In the genomic region with DNA sequence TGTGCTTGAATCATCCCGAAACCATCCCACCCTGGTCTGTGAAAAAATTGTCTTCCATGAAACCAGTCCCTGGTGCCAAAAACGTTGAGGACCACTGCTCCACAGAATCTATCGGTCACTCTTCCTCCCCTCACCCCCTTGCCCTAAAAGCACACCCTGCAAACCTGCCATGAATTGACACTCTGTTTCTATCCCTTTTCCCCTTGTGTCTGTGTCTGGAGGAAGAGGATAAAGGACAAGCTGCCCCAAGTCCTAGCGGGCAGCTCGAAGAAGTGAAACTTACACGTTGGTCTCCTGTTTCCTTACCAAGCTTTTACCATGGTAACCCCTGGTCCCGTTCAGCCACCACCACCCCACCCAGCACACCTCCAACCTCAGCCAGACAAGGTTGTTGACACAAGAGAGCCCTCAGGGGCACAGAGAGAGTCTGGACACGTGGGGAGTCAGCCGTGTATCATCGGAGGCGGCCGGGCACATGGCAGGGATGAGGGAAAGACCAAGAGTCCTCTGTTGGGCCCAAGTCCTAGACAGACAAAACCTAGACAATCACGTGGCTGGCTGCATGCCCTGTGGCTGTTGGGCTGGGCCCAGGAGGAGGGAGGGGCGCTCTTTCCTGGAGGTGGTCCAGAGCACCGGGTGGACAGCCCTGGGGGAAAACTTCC, we compare ENCODE assay signal across 8 cellular contexts. TPM values are rescaled to one million over a fixed set of nuclear protein-coding genes. Genes with fewer than 3 reads are reported as not detected.
A peak's percentile ranks its signal among the peaks of the same experiment; 100 is the strongest.
DNase-seq lines count a peak whose midpoint lies in the region; ATAC-seq and TF ChIP-seq lines count a peak whose summit lies in the region.

No MANE protein-coding gene starts in this region.

- no peak for TF ChIP-seq CTCF in GM23338 (conservative IDR thresholded peaks at IDR 0.05; ENCODE audit: low read depth in 2 of 2)
- no peak for TF ChIP-seq CTCF in OCI-LY1 (IDR thresholded peaks at IDR 0.05; ENCODE audit: low read length)

- H3K27me3 ChIP-seq in GM23338 (ENCODE audit: insufficient read depth) = no peaks in the 10 kb centered on the region
- peaks cover 7% of the 10 kb centered on the region for H3K27me3 ChIP-seq in OCI-LY1 (ENCODE audit: insufficient read depth, low read length)

- H3K9me3 ChIP-seq in OCI-LY1 (ENCODE audit: low read length) = no peaks in the 10 kb centered on the region

- H3K4me1 Mint-ChIP-seq in GM23338 = peaks cover 32% of the 10 kb centered on the region
- peaks cover 48 to 54% of the 10 kb centered on the region in 2 donors for H3K4me1 Mint-ChIP-seq in natural killer cell treated with Interleukin-12 subunit alpha and Interleukin-12 subunit beta and Interleukin-15 and Interleukin-18, amount 100 ng/mL, for 72 hours (ENCODE audit: low read depth in 2 of 2)

- H3K4me3 Mint-ChIP-seq in GM23338 = no peak overlapping the region
- H3K4me3 Mint-ChIP-seq in natural killer cell treated with Interleukin-12 subunit alpha and Interleukin-12 subunit beta and Interleukin-15 and Interleukin-18, amount 100 ng/mL, for 72 hours = peak overlapping the region; percentile 54

- H3K4me2 ChIP-seq in GM23338 (peak overlapping the region; percentile 65), OCI-LY1 (ENCODE audit: low read length) (peak overlapping the region; percentile 54)

- peaks cover 8% of the 10 kb centered on the region for H3K9me3 Mint-ChIP-seq in GM23338
- no peaks in the 10 kb centered on the region for H3K9me3 Mint-ChIP-seq in natural killer cell treated with Interleukin-12 subunit alpha and Interleukin-12 subunit beta and Interleukin-15 and Interleukin-18, amount 100 ng/mL, for 72 hours

- ATAC-seq in GM23338 (no peak; the same call in 2 of the 3 replicates), esophagus mucosa (peak; percentile 68)
- peak; percentile 30 to 58 for ATAC-seq in natural killer cell treated with Interleukin-12 subunit alpha and Interleukin-12 subunit beta and Interleukin-15 and Interleukin-18, amount 100 ng/mL, for 72 hours

- H3K27me3 Mint-ChIP-seq in GM23338 (ENCODE audit: insufficient read depth, low read depth, poor library complexity) = peaks cover 25% of the 10 kb centered on the region
- H3K27me3 Mint-ChIP-seq in natural killer cell treated with Interleukin-12 subunit alpha and Interleukin-12 subunit beta and Interleukin-15 and Interleukin-18, amount 100 ng/mL, for 72 hours = peaks cover 18 to 29% of the 10 kb centered on the region in 2 donors

- H3K9ac ChIP-seq in OCI-LY1 (ENCODE audit: low read length) = no peak overlapping the region; the same call in 1 of the 2 replicates

- no peak overlapping the region for H3K27ac Mint-ChIP-seq in GM23338
- H3K27ac Mint-ChIP-seq in natural killer cell treated with Interleukin-12 subunit alpha and Interleukin-12 subunit beta and Interleukin-15 and Interleukin-18, amount 100 ng/mL, for 72 hours = no peak overlapping the region

- H3K79me2 ChIP-seq in GM23338 (replicated peaks; ENCODE audit: insufficient read depth) (no peaks in the 10 kb centered on the region), OCI-LY1 (ENCODE audit: insufficient read depth, low read length) (no peaks in the 10 kb centered on the region)

- peak overlapping the region; percentile 37; the same call in 1 of the 2 replicates for H3K4me3 ChIP-seq in GM23338
- peak overlapping the region; percentile 36 for H3K4me3 ChIP-seq in OCI-LY1 (ENCODE audit: low read depth, low read length, poor library complexity, severe bottlenecking)

- no peaks in the 10 kb centered on the region for H3K36me3 ChIP-seq in GM23338 (ENCODE audit: insufficient read depth)
- no peaks in the 10 kb centered on the region for H3K36me3 ChIP-seq in OCI-LY1 (ENCODE audit: insufficient read depth, low read length)

- H4K20me1 ChIP-seq in GM23338 (replicated peaks; ENCODE audit: insufficient read depth) (no peaks in the 10 kb centered on the region), OCI-LY1 (ENCODE audit: insufficient read depth, low read length) (no peaks in the 10 kb centered on the region)

- H3K36me3 Mint-ChIP-seq in GM23338 (ENCODE audit: low read depth) = peaks cover 10% of the 10 kb centered on the region; the same call in 1 of the 3 replicates
- H3K36me3 Mint-ChIP-seq in natural killer cell treated with Interleukin-12 subunit alpha and Interleukin-12 subunit beta and Interleukin-15 and Interleukin-18, amount 100 ng/mL, for 72 hours = no peaks in the 10 kb centered on the region

- H2AFZ ChIP-seq in GM23338 = peak overlapping the region; percentile 93
- no peak overlapping the region for H2AFZ ChIP-seq in OCI-LY1 (ENCODE audit: low read length)

- no peak overlapping the region for H3K27ac ChIP-seq in GM23338 (ENCODE audit: low read depth)
- no peak overlapping the region for H3K27ac ChIP-seq in OCI-LY1 (ENCODE audit: low read depth, low read length, poor library complexity, severe bottlenecking)

- H3F3A ChIP-seq in GM23338 (replicated peaks; ENCODE audit: low read depth) = 0 out of 2 replicates have a peak, but pooled peaks cover 6% of the 10 kb centered on the region
- H3F3A ChIP-seq in OCI-LY1 (ENCODE audit: insufficient read depth, low read length) = no peaks in the 10 kb centered on the region

- H3K4me1 ChIP-seq in GM23338 (ENCODE audit: insufficient read depth) (peaks cover 38% of the 10 kb centered on the region; the same call in 1 of the 2 replicates), OCI-LY1 (ENCODE audit: insufficient read depth, low read length, severe bottlenecking) (peaks cover 14% of the 10 kb centered on the region)

- DNase-seq in CD1c-positive myeloid dendritic cell (ENCODE audit: extremely low spot score) = peak; percentile 70
- DNase-seq in GM23338 (ENCODE audit: low spot score) = no peak
- DNase-seq in natural killer cell treated with Interleukin-12 subunit alpha and Interleukin-12 subunit beta and Interleukin-15 and Interleukin-18, amount 100 ng/mL, for 72 hours (ENCODE audit: low spot score) = no peak
- DNase-seq in NCI-H1930 (lab: John Stamatoyannopoulos, UW) = no peak
- DNase-seq in NCI-H187 treated with DMSO at 0.1 percent for 48 hours (lab: John Stamatoyannopoulos, UW) = no peak
- DNase-seq in stimulated activated CD4-positive, alpha-beta T cell treated with anti-CD3 and anti-CD28 coated beads, Interleukin-4, amount 100 ng/mL, for 4 hours = no peak

- H3K9me2 ChIP-seq in GM23338 (ENCODE audit: insufficient read depth) (no peaks in the 10 kb centered on the region), OCI-LY1 (ENCODE audit: low read depth, low read length) (no peaks in the 10 kb centered on the region)

TF ChIP-seq in GM23338, 12 proteins besides CTCF, POLR2A, EP300 and RAD21:
- no peak for TF ChIP-seq CREB1 (CRISPR knock-in tag; IDR thresholded peaks at IDR 0.05; ENCODE audit: low read depth)

RNA-seq across cellular contexts. Expression of a gene that starts 0.8 kb away (rescaled TPM):
- total RNA-seq in GM23338 (2014; rRNA removed; shearing (Covaris generic)) = 0.97 and 2.0 TPM in 2 replicates
- 0.63 and 1.2 TPM in 2 replicates for polyA plus RNA-seq in GM23338 (2016; fragmentation: Nextera tagmentation; extraction: Ambion mirVana)
- total RNA-seq in esophagus mucosa = 5.3 TPM
- not detected for total RNA-seq in natural killer cell treated with Interleukin-12 subunit alpha and Interleukin-12 subunit beta and Interleukin-15 and Interleukin-18, amount 100 ng/mL, for 72 hours

RNA-seq across cellular contexts. Expression of a gene that starts 28.2 kb away (rescaled TPM):
- 60.6 and 62.9 TPM in 2 replicates for total RNA-seq in GM23338 (2014; rRNA removed; shearing (Covaris generic))
- polyA plus RNA-seq in GM23338 (2016; fragmentation: Nextera tagmentation; extraction: Ambion mirVana) = 11.5 and 12.2 TPM in 2 replicates
- 60.4 TPM for total RNA-seq in esophagus mucosa
- total RNA-seq in natural killer cell treated with Interleukin-12 subunit alpha and Interleukin-12 subunit beta and Interleukin-15 and Interleukin-18, amount 100 ng/mL, for 72 hours = 10 to 100 TPM; 30.9 to 39.4 TPM

RNA-seq across cellular contexts. Expression of a gene that starts 39.2 kb away (rescaled TPM):
- total RNA-seq in GM23338 (2014; rRNA removed; shearing (Covaris generic)) = 3.3 and 4.4 TPM in 2 replicates
- polyA plus RNA-seq in GM23338 (2016; fragmentation: Nextera tagmentation; extraction: Ambion mirVana) = 2.6 and 3.0 TPM in 2 replicates
- total RNA-seq in esophagus mucosa = not detected
- total RNA-seq in natural killer cell treated with Interleukin-12 subunit alpha and Interleukin-12 subunit beta and Interleukin-15 and Interleukin-18, amount 100 ng/mL, for 72 hours = under 1 TPM in 1 of 2 donors, not detected in 1; 0.31 TPM

RNA-seq across cellular contexts. Expression of a gene that starts 40.8 kb away (rescaled TPM):
- 12.9 and 15.7 TPM in 2 replicates for total RNA-seq in GM23338 (2014; rRNA removed; shearing (Covaris generic))
- 8.7 and 10.0 TPM in 2 replicates for polyA plus RNA-seq in GM23338 (2016; fragmentation: Nextera tagmentation; extraction: Ambion mirVana)
- 14.3 TPM for total RNA-seq in esophagus mucosa
- total RNA-seq in natural killer cell treated with Interleukin-12 subunit alpha and Interleukin-12 subunit beta and Interleukin-15 and Interleukin-18, amount 100 ng/mL, for 72 hours = 10 to 100 TPM; 54.8 to 73.7 TPM

RNA-seq across cellular contexts. Expression of a gene that starts 54.0 kb away (rescaled TPM):
- total RNA-seq in GM23338 (2014; rRNA removed; shearing (Covaris generic)) = 0.21 TPM in 1 of 2 replicates, not detected in the other
- 0.31 and 0.57 TPM in 2 replicates for polyA plus RNA-seq in GM23338 (2016; fragmentation: Nextera tagmentation; extraction: Ambion mirVana)
- total RNA-seq in esophagus mucosa = not detected
- not detected for total RNA-seq in natural killer cell treated with Interleukin-12 subunit alpha and Interleukin-12 subunit beta and Interleukin-15 and Interleukin-18, amount 100 ng/mL, for 72 hours
